In genomic region chr4:186981161-186981560, GRCh38 we compare ENCODE assay signal across 19 cellular contexts.
"Had no signal": no experiment of that assay in that cellular context is flagged by ENCODE, and none has a peak within 500 bp of the region (broad histone marks: within the 10 kb centered on the region; RNA-seq: fewer than 3 reads in every experiment).

No MANE protein-coding gene starts in this region.

- H3K27ac ChIP-seq: neutrophil, parathyroid adenoma, right lobe of liver, thoracic aorta, upper lobe of left lung had no signal

- H3K27me3 ChIP-seq: neutrophil, right lobe of liver, upper lobe of left lung had no signal

- H3K4me1 ChIP-seq: parathyroid adenoma, right lobe of liver, upper lobe of left lung had no signal

- H2AFZ ChIP-seq: parathyroid adenoma had no signal

- DNase-seq: activated CD4-positive, alpha-beta T cell treated with anti-CD3 and anti-CD28 coated beads, Interleukin-2, amount 50 U/mL, for 1 hour; activated CD8-positive, alpha-beta memory T cell treated with anti-CD3 and anti-CD28 coated beads, Interleukin-2, amount 50 U/mL, for 4 hours; activated naive CD4-positive, alpha-beta T cell treated with anti-CD3 and anti-CD28 coated beads, Interleukin-2, amount 10 ng/mL, durations not matched to agents 7 days and 5 days; activated naive CD8-positive, alpha-beta T cell treated with anti-CD3 and anti-CD28 coated beads, Interleukin-2, amount 50 U/mL, for 24 hours; activated T-cell treated with anti-CD3 and anti-CD28 coated beads, Interleukin-2, amount 50 U/mL, for 4 hours; aorta; dermis blood vessel endothelial cell; effector memory CD4-positive, alpha-beta T cell; mesendoderm; naive thymus-derived CD8-positive, alpha-beta T cell; right lobe of liver; small intestine; stimulated activated CD4-positive, alpha-beta T cell treated with anti-CD3 and anti-CD28 coated beads, Interleukin-4, amount 100 ng/mL, for 24 hours; T-cell; upper lobe of left lung had no signal

- H3K4me3 ChIP-seq: right lobe of liver, upper lobe of left lung had no signal

- H3K79me2 ChIP-seq: parathyroid adenoma had no signal

- H3K36me3 ChIP-seq: neutrophil, right lobe of liver, thoracic aorta, upper lobe of left lung had no signal

- ATAC-seq: activated naive CD8-positive, alpha-beta T cell treated with anti-CD3 and anti-CD28 coated beads, Interleukin-2, amount 50 U/mL, for 24 hours; activated T-cell treated with anti-CD3 and anti-CD28 coated beads, Interleukin-2, amount 50 U/mL, for 4 hours; naive thymus-derived CD8-positive, alpha-beta T cell; right lobe of liver; stimulated activated effector memory CD8-positive, alpha-beta T cell treated with anti-CD3 and anti-CD28 coated beads, Interleukin-12 subunit alpha, Interleukin-12 subunit beta, amount 100 ng/mL, for 72 hours; T-cell had no signal

- H3K9me3 ChIP-seq: neutrophil, right lobe of liver, thoracic aorta, upper lobe of left lung had no signal
